Comparison of ENCODE assay signal across 15 cellular contexts in the genomic region with DNA sequence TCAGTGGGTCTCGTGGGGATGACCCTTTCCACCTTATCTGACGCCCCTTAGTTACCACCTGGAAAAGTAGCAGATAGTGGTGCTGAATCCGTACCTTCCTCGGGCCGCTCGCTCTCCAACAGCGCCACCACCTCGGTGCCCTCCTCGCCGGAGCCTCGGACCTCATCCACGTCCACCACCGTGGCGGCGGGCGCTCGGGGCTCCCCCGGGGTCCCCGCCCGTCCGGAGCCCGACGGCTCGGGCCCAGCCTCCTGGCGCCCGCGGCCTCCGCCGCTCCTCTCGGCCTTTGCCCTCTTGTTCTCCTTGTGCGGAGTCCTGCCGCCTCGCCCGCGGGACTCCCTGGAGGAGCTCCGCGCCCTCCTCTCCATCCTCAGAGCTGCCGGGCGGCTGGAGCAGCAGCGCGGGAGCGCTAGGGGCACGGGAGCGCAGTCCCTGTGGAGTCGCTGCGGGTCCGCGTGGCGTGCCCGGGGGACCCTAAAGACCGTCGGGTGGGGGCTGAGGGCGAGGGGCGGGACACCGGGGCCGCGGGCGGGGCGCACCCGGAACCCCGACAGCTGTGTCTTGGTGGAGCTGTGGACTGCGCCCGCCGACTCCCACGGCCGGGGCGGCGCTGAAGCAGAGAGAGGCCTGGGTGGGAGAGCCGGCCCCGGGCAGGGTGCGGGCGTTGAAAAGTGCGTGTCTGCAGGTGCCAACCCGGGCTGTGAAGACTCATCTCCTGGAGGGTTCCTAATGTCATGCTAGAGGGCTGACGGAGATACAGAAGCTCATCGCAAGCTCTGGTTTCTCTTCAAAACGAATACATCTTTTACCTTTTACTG. TPM values are rescaled to one million over a fixed set of nuclear protein-coding genes. Genes with fewer than 3 reads are reported as not detected.
A peak's percentile ranks its signal among the peaks of the same experiment; 100 is the strongest.
DNase-seq lines count a peak whose midpoint lies in the region; ATAC-seq and TF ChIP-seq lines count a peak whose summit lies in the region.
"Had no signal": no experiment of that assay in that cellular context is flagged by ENCODE, and none has a peak within 500 bp of the region (broad histone marks: within the 10 kb centered on the region; RNA-seq: fewer than 3 reads in every experiment).

A gene (minus strand): TSS at position 452 of the 818 bp plus-strand sequence. CDS start 84 bp downstream, at position 368.

- DNase-seq in stimulated activated naive CD8-positive, alpha-beta T cell treated with anti-CD3 and anti-CD28 coated beads, Interleukin-15, amount 100 ng/mL, for 72 hours = no peak
- DNase-seq in stimulated activated naive CD8-positive, alpha-beta T cell treated with anti-CD3 and anti-CD28 coated beads, Interleukin-15, Interleukin-2, amounts not matched to agents 100 U/mL and 50 U/mL, for 24 hours = no peak
- DNase-seq in endodermal cell (peak; percentile 80), mesothelial cell of epicardium (ENCODE audit: low spot score in 2 of 2, unreplicated experiment in 2 of 2) (no peak), aorta (no peak), NCI-H1048 (lab: John Stamatoyannopoulos, UW) (no peak)
- DNase-seq in activated CD8-positive, alpha-beta T cell treated with anti-CD3 and anti-CD28 coated beads for 36 hours = no peak
- DNase-seq in effector memory CD4-positive, alpha-beta T cell = no peak
- DNase-seq: activated CD8-positive, alpha-beta memory T cell treated with anti-CD3 and anti-CD28 coated beads for 24 hours; head of caudate nucleus; midbrain; NCI-H446; stimulated activated CD4-positive, alpha-beta T cell treated with anti-CD3 and anti-CD28 coated beads, Interleukin-4, amount 100 ng/mL, for 24 hours; stimulated activated naive CD4-positive, alpha-beta T cell treated with Interleukin-2 at 50 U/mL for 16 hours had no signal

- H3K9me3 ChIP-seq in endodermal cell (ENCODE audit: control insufficient read depth, low read length) = no peaks in the 10 kb centered on the region
- H3K9me3 ChIP-seq in aorta (ENCODE audit: control insufficient read depth, low read length) = no peaks in the 10 kb centered on the region
- H3K9me3 ChIP-seq in effector memory CD4-positive, alpha-beta T cell (ENCODE audit: control insufficient read depth, low read length) = no peaks in the 10 kb centered on the region

- POLR2A ChIA-PET in activated CD8-positive, alpha-beta T cell treated with anti-CD3 and anti-CD28 coated beads for 36 hours (lab: Charles Lee) = interaction anchor here (0.6 kb wide), 1 partner anchor 14 kb away, joined by 3 read pairs; no protein-coding TSS in a partner anchor

- peak within 1 kb of the TSS; percentile 15 to 18 for H3K4me3 Mint-ChIP-seq in stimulated activated naive CD8-positive, alpha-beta T cell treated with anti-CD3 and anti-CD28 coated beads, Interleukin-15, amount 100 ng/mL, for 72 hours
- H3K4me3 Mint-ChIP-seq in endodermal cell = peak within 1 kb of the TSS; percentile 41
- H3K4me3 Mint-ChIP-seq in mesothelial cell of epicardium = peak within 1 kb of the TSS; percentile 16
- no peak within 1 kb of the TSS for H3K4me3 Mint-ChIP-seq in activated CD8-positive, alpha-beta T cell treated with anti-CD3 and anti-CD28 coated beads for 36 hours

- H3K4me1 ChIP-seq in endodermal cell (ENCODE audit: control insufficient read depth, insufficient read depth, low read length) (no peaks in the 10 kb centered on the region), aorta (ENCODE audit: control insufficient read depth in 1 of 2, insufficient read depth in 2 of 2, low read length in 2 of 2) (no peaks in the 10 kb centered on the region)
- H3K4me1 ChIP-seq in effector memory CD4-positive, alpha-beta T cell (ENCODE audit: control insufficient read depth, insufficient read depth, low read length, poor library complexity, severe bottlenecking) = no peaks in the 10 kb centered on the region

- peaks cover 81% of the 10 kb centered on the region for H3K27me3 Mint-ChIP-seq in stimulated activated naive CD8-positive, alpha-beta T cell treated with anti-CD3 and anti-CD28 coated beads, Interleukin-15, amount 100 ng/mL, for 72 hours
- peaks cover 65% of the 10 kb centered on the region for H3K27me3 Mint-ChIP-seq in endodermal cell (ENCODE audit: insufficient read depth)
- H3K27me3 Mint-ChIP-seq in mesothelial cell of epicardium (ENCODE audit: low read depth) = peaks cover 89% of the 10 kb centered on the region
- peaks cover 44% of the 10 kb centered on the region for H3K27me3 Mint-ChIP-seq in activated CD8-positive, alpha-beta T cell treated with anti-CD3 and anti-CD28 coated beads for 36 hours

- H3K36me3 Mint-ChIP-seq in endodermal cell (ENCODE audit: low read depth) (no peaks in the 10 kb centered on the region), mesothelial cell of epicardium (no peaks in the 10 kb centered on the region)
- no peaks in the 10 kb centered on the region for H3K36me3 Mint-ChIP-seq in activated CD8-positive, alpha-beta T cell treated with anti-CD3 and anti-CD28 coated beads for 36 hours (ENCODE audit: low read depth)

- WGBS in endodermal cell (ENCODE audit: insufficient coverage in 1 of 2, insufficient read length in 1 of 2), 2 experiments = 5 to 7% methylated on average over 34 to 77 of the region's 77 CpGs
- WGBS in aorta, 2 donors = 4% methylated on average over 65 to 77 of the region's 77 CpGs

- peaks cover 65% of the 10 kb centered on the region for H3K27me3 ChIP-seq in endodermal cell (ENCODE audit: control insufficient read depth, insufficient read depth, low read length, poor library complexity, severe bottlenecking)
- H3K27me3 ChIP-seq in aorta (ENCODE audit: control insufficient read depth in 1 of 2, insufficient read depth in 2 of 2, low read length in 1 of 2) = peaks cover 0 to 2% of the 10 kb centered on the region in 2 donors
- peaks cover 7% of the 10 kb centered on the region for H3K27me3 ChIP-seq in effector memory CD4-positive, alpha-beta T cell (replicated peaks; ENCODE audit: control insufficient read depth, insufficient read depth, low read length, poor library complexity, severe bottlenecking)

- ATAC-seq in stimulated activated naive CD8-positive, alpha-beta T cell treated with anti-CD3 and anti-CD28 coated beads, Interleukin-15, amount 100 ng/mL, for 72 hours = peak; percentile 57
- ATAC-seq in stimulated activated naive CD8-positive, alpha-beta T cell treated with anti-CD3 and anti-CD28 coated beads, Interleukin-15, Interleukin-2, amounts not matched to agents 100 U/mL and 50 U/mL, for 24 hours = no peak
- peak; percentile 46 for ATAC-seq in aorta (ENCODE audit: low FRiP score)
- no peak for ATAC-seq in activated CD8-positive, alpha-beta T cell treated with anti-CD3 and anti-CD28 coated beads for 36 hours
- ATAC-seq: Right ventricle myocardium inferior had no signal

- peak; percentile 47 for TF ChIP-seq CTCF in endodermal cell (conservative IDR thresholded peaks at IDR 0.05)
- TF ChIP-seq CTCF in mesothelial cell of epicardium (IDR thresholded peaks at IDR 0.05; ENCODE audit: unreplicated experiment) = no peak
- TF ChIP-seq CTCF in activated CD8-positive, alpha-beta T cell treated with anti-CD3 and anti-CD28 coated beads for 36 hours (IDR thresholded peaks at IDR 0.05) = no peak

- intact Hi-C loops in aorta (cut with DNase I) = no loop called here
- intact Hi-C loops in activated CD8-positive, alpha-beta T cell treated with anti-CD3 and anti-CD28 coated beads for 36 hours (cut with micrococcal nuclease) = no loop called here

- H3K36me3 ChIP-seq in endodermal cell (ENCODE audit: control insufficient read depth, insufficient read depth, low read length) = no peaks in the 10 kb centered on the region
- H3K36me3 ChIP-seq in aorta (ENCODE audit: control insufficient read depth in 1 of 2, insufficient read depth in 2 of 2, low read length in 1 of 2) = no peaks in the 10 kb centered on the region
- no peaks in the 10 kb centered on the region for H3K36me3 ChIP-seq in effector memory CD4-positive, alpha-beta T cell (ENCODE audit: control insufficient read depth, insufficient read depth, low read length)

- H3K27ac Mint-ChIP-seq in stimulated activated naive CD8-positive, alpha-beta T cell treated with anti-CD3 and anti-CD28 coated beads, Interleukin-15, amount 100 ng/mL, for 72 hours = no peak within 1 kb of the TSS
- H3K27ac Mint-ChIP-seq in endodermal cell (no peak within 1 kb of the TSS), mesothelial cell of epicardium (no peak within 1 kb of the TSS)
- H3K27ac Mint-ChIP-seq in activated CD8-positive, alpha-beta T cell treated with anti-CD3 and anti-CD28 coated beads for 36 hours = no peak within 1 kb of the TSS

- H3K27ac ChIP-seq in endodermal cell (ENCODE audit: low read depth, low read length) = no peak within 1 kb of the TSS
- no peak within 1 kb of the TSS for H3K27ac ChIP-seq in aorta (ENCODE audit: low read depth in 1 of 2, low read length in 2 of 2)
- no peak within 1 kb of the TSS for H3K27ac ChIP-seq in effector memory CD4-positive, alpha-beta T cell (ENCODE audit: insufficient read depth, low read length, poor library complexity, severe bottlenecking)

- no peak within 1 kb of the TSS for H3K9ac ChIP-seq in endodermal cell (ENCODE audit: extremely low read depth, low read length, poor library complexity, severe bottlenecking)

- H3K4me1 Mint-ChIP-seq in stimulated activated naive CD8-positive, alpha-beta T cell treated with anti-CD3 and anti-CD28 coated beads, Interleukin-15, amount 100 ng/mL, for 72 hours = peaks cover 6% of the 10 kb centered on the region
- H3K4me1 Mint-ChIP-seq in endodermal cell (no peaks in the 10 kb centered on the region), mesothelial cell of epicardium (no peaks in the 10 kb centered on the region)
- H3K4me1 Mint-ChIP-seq in activated CD8-positive, alpha-beta T cell treated with anti-CD3 and anti-CD28 coated beads for 36 hours (ENCODE audit: low read depth) = peaks cover 3% of the 10 kb centered on the region

- H3K9me3 Mint-ChIP-seq in stimulated activated naive CD8-positive, alpha-beta T cell treated with anti-CD3 and anti-CD28 coated beads, Interleukin-15, amount 100 ng/mL, for 72 hours = peaks cover 0 to 2% of the 10 kb centered on the region in 2 donors
- H3K9me3 Mint-ChIP-seq in endodermal cell (peaks cover 12% of the 10 kb centered on the region), mesothelial cell of epicardium (peaks cover 1% of the 10 kb centered on the region)
- no peaks in the 10 kb centered on the region for H3K9me3 Mint-ChIP-seq in activated CD8-positive, alpha-beta T cell treated with anti-CD3 and anti-CD28 coated beads for 36 hours

- CTCF ChIA-PET in activated CD8-positive, alpha-beta T cell treated with anti-CD3 and anti-CD28 coated beads for 36 hours (lab: Charles Lee) = interaction anchor here (1.4 kb wide), 1 partner anchor 53 kb away, joined by 3 read pairs; no protein-coding TSS in a partner anchor

- peak within 1 kb of the TSS; percentile 56 for H3K4me3 ChIP-seq in endodermal cell (ENCODE audit: low read length)
- H3K4me3 ChIP-seq in aorta (ENCODE audit: low read length in 2 of 2) = peak within 1 kb of the TSS in 1 of 2 donors; percentile 0
- H3K4me3 ChIP-seq in effector memory CD4-positive, alpha-beta T cell (ENCODE audit: insufficient read depth, low read depth, low read length, poor library complexity, severe bottlenecking) = no peak within 1 kb of the TSS

RNA-seq across cellular contexts. Expression of the gene that starts here (rescaled TPM):
- total RNA-seq in endodermal cell (not detected), mesothelial cell of epicardium (not detected in 3 replicates), aorta (not detected)
- polyA plus RNA-seq in endodermal cell (2013, experiment 1 of 2) = not detected
- polyA plus RNA-seq in endodermal cell (2013, experiment 2 of 2) = not detected
- polyA plus RNA-seq in aorta = not detected
- not detected for total RNA-seq in activated CD8-positive, alpha-beta T cell treated with anti-CD3 and anti-CD28 coated beads for 36 hours
- total RNA-seq: Right ventricle myocardium inferior had no signal

Comparison
In these comparisons a context has a peak if more than half of its experiments do, and no peak if none do; other contexts are left out.
1. Peak in DNase-seq and H3K4me3 ChIP-seq in endodermal cell; RNA of the gene not detected or under 1 TPM.
2. Peak in ATAC-seq in aorta; RNA of the gene not detected or under 1 TPM.